Comparison of ENCODE assay signal across 8 cellular contexts in genomic region chr3:130746296-130747039, GRCh38. TPM values are rescaled to one million over a fixed set of nuclear protein-coding genes. Genes with fewer than 3 reads are reported as not detected.
DNase-seq lines count a peak whose midpoint lies in the region; TF ChIP-seq lines count a peak whose summit lies in the region.

Gene PIK3R4, minus strand, starts transcription at chr3:130746829. Its CDS starts 1,611 bp downstream, at chr3:130745218.

- no peaks in the 10 kb centered on the region for H3K27me3 ChIP-seq in effector memory CD4-positive, alpha-beta T cell (replicated peaks; ENCODE audit: control insufficient read depth, insufficient read depth, low read length, poor library complexity, severe bottlenecking)

- POLR2A ChIA-PET in activated CD8-positive, alpha-beta memory T cell treated with anti-CD3 and anti-CD28 coated beads for 36 hours (lab: Charles Lee): interaction anchor here (3.1 kb wide), 1 partner anchor 147 kb away, joined by 17 read pairs; the partner anchor contains the start of gene ATP2C1

- CTCF ChIA-PET in activated CD8-positive, alpha-beta memory T cell treated with anti-CD3 and anti-CD28 coated beads for 36 hours (lab: Charles Lee): interaction anchor here (0.9 to 4.0 kb wide), 3 partner anchors 13 to 147 kb away, joined by 3 to 17 read pairs (median 4); partner anchors contain the start of gene ATP2C1

- DNase-seq in CMK (ENCODE audit: low read depth) (peak; percentile 86), GM20000 (ENCODE audit: low spot score) (peak; percentile 91), HT-29 (ENCODE audit: low spot score) (peak; percentile 98), NOMO-1 (lab: John Stamatoyannopoulos, UW; ENCODE audit: unreplicated experiment in 2 of 2) (peak; percentile 99), lung microvascular endothelial cell (ENCODE audit: low read depth in 2 of 2) (peak; percentile 97 to 99)
- peak; percentile 91 to 96 (median 92) for DNase-seq in effector memory CD4-positive, alpha-beta T cell
- peak; percentile 90 to 92 (median 90) for DNase-seq in stimulated activated CD4-positive, alpha-beta T cell treated with anti-CD3 and anti-CD28 coated beads, TNF-alpha, amount 100 ng/mL, for 48 hours (ENCODE audit: low read depth in 3 of 3)

- peaks cover 5% of the 10 kb centered on the region for H3K36me3 ChIP-seq in effector memory CD4-positive, alpha-beta T cell (ENCODE audit: control insufficient read depth, insufficient read depth, low read length)

- no peak for TF ChIP-seq CTCF in GM20000 (IDR thresholded peaks at IDR 0.05; ENCODE audit: extremely low read depth, missing control alignments)

- H3K4me3 ChIP-seq in effector memory CD4-positive, alpha-beta T cell (ENCODE audit: insufficient read depth, low read depth, low read length, poor library complexity, severe bottlenecking): peak within 1 kb of the TSS; percentile 86

- peak within 1 kb of the TSS; percentile 81 for H3K27ac ChIP-seq in effector memory CD4-positive, alpha-beta T cell (ENCODE audit: insufficient read depth, low read length, poor library complexity, severe bottlenecking)

- H3K9me3 ChIP-seq in effector memory CD4-positive, alpha-beta T cell (ENCODE audit: control insufficient read depth, low read length): no peaks in the 10 kb centered on the region

- H3K4me1 ChIP-seq in effector memory CD4-positive, alpha-beta T cell (ENCODE audit: control insufficient read depth, insufficient read depth, low read length, poor library complexity, severe bottlenecking): no peaks in the 10 kb centered on the region

RNA-seq across cellular contexts. Expression of gene PIK3R4, which starts in this region (rescaled TPM):
- 28.7 and 37.4 TPM in 2 replicates for total RNA-seq in HT-29 (2014; rRNA removed; shearing (Covaris generic))
- 10 to 100 TPM; 34.3 to 34.9 TPM for total RNA-seq in activated CD8-positive, alpha-beta memory T cell treated with anti-CD3 and anti-CD28 coated beads for 36 hours
- total RNA-seq in lung microvascular endothelial cell: 28.1 and 30.4 TPM in 2 replicates

Comparison
In these comparisons a context has a peak if more than half of its experiments do, and no peak if none do; other contexts are left out.
1. Peak in every context shown above with its lines: DNase-seq, H3K4me3 ChIP-seq and H3K27ac ChIP-seq.